16 cellular contexts compared by ENCODE assay signal in genomic region chr12:120939523-120939922, GRCh38. TPM values are rescaled to one million over a fixed set of nuclear protein-coding genes. Genes with fewer than 3 reads are reported as not detected.
DNase-seq lines count a peak whose midpoint lies in the region; ATAC-seq, FAIRE-seq and TF ChIP-seq lines count a peak whose summit lies in the region.
"Had no signal": no experiment of that assay in that cellular context is flagged by ENCODE, and none has a peak within 500 bp of the region (broad histone marks: within the 10 kb centered on the region; RNA-seq: fewer than 3 reads in every experiment).

No MANE protein-coding gene starts in this region.

- intact Hi-C loops in heart right ventricle (cut with DNase I): no loop called here

- no peak overlapping the region for H4K91ac ChIP-seq in trophoblast cell (ENCODE audit: low read depth, low read length)

- ATAC-seq in heart right ventricle (peak in 7 of 8 donors; percentile 45 to 81 (median 69)), HG03439 (IDR thresholded peaks at IDR 0.05; ENCODE audit: unreplicated experiment) (no peak)

- no peak overlapping the region for H4K12ac ChIP-seq in trophoblast cell (ENCODE audit: low read depth, low read length)

- DNase-seq in CD1c-positive myeloid dendritic cell (ENCODE audit: extremely low spot score): peak; percentile 88
- DNase-seq in OCI-M1 (lab: John Stamatoyannopoulos, UW): peak; percentile 62
- DNase-seq in heart right ventricle: peak in 1 of 2 donors; percentile 37
- DNase-seq in trophoblast cell: peak; percentile 86 to 89
- no peak for DNase-seq in glomerular visceral epithelial cell (ENCODE audit: extremely low spot score)
- DNase-seq in suprapubic skin (ENCODE audit: low spot score in 2 of 2): no peak
- DNase-seq in urothelium cell line (ENCODE audit: low spot score): no peak
- DNase-seq: activated CD4-positive, alpha-beta memory T cell treated with anti-CD3 and anti-CD28 coated beads, Interleukin-2, amount 10 ng/mL, durations not matched to agents 7 days and 5 days; cerebellar nuclear complex; endodermal cell; immature natural killer cell; NCI-H69; occipital lobe had no signal

- H3K36me3 ChIP-seq in heart right ventricle (no peaks in the 10 kb centered on the region), trophoblast cell (ENCODE audit: control insufficient read depth in 1 of 2, insufficient read depth in 2 of 2, low read length in 2 of 2) (no peaks in the 10 kb centered on the region), suprapubic skin (no peaks in the 10 kb centered on the region)
- H3K36me3 ChIP-seq: thoracic aorta had no signal

- no peak overlapping the region for H3K14ac ChIP-seq in trophoblast cell (ENCODE audit: low read length)

- no peak overlapping the region for H4K8ac ChIP-seq in trophoblast cell (ENCODE audit: low read depth, low read length)

- no peak overlapping the region for H2AFZ ChIP-seq in trophoblast cell (ENCODE audit: insufficient read depth, low read length, poor library complexity)

- TF ChIP-seq EP300 in suprapubic skin (IDR thresholded peaks at IDR 0.05): no peak

- no peaks in the 10 kb centered on the region for H3K79me1 ChIP-seq in trophoblast cell (ENCODE audit: low read length)

- H3K27ac ChIP-seq in heart right ventricle: peak overlapping the region in 1 of 10 donors; percentile 65
- H3K27ac ChIP-seq in trophoblast cell (ENCODE audit: low read depth, low read length): no peak overlapping the region
- H3K27ac ChIP-seq in suprapubic skin: no peak overlapping the region
- H3K27ac ChIP-seq: thoracic aorta had no signal

- no peak overlapping the region for H2AK5ac ChIP-seq in trophoblast cell (ENCODE audit: low read length)

- H3K4me3 ChIP-seq in heart right ventricle (no peak overlapping the region), trophoblast cell (ENCODE audit: low read depth, low read length) (no peak overlapping the region), suprapubic skin (no peak overlapping the region)
- H3K4me3 ChIP-seq: thoracic aorta had no signal

- no peak overlapping the region for H3K4me2 ChIP-seq in trophoblast cell (ENCODE audit: low read length)

- TF ChIP-seq POLR2A in suprapubic skin (IDR thresholded peaks at IDR 0.05): no peak

- no peak for FAIRE-seq in urothelium cell line (lab: Jason Lieb, UNC)

- H3K9ac ChIP-seq in trophoblast cell (ENCODE audit: low read length): no peak overlapping the region

- H3K18ac ChIP-seq in trophoblast cell (ENCODE audit: low read length): no peak overlapping the region

- H3K9me3 ChIP-seq in heart right ventricle (no peaks in the 10 kb centered on the region), trophoblast cell (ENCODE audit: insufficient read depth, low read depth, low read length) (no peaks in the 10 kb centered on the region), suprapubic skin (no peaks in the 10 kb centered on the region)
- H3K9me3 ChIP-seq: thoracic aorta had no signal

- H3K27me3 ChIP-seq in heart right ventricle (peaks cover 0 to 26% (median 0%) of the 10 kb centered on the region in 7 donors), trophoblast cell (ENCODE audit: insufficient read depth, low read length) (no peaks in the 10 kb centered on the region), suprapubic skin (peaks cover 4% of the 10 kb centered on the region)

- WGBS in heart right ventricle, 2 donors: 33 to 45% methylated on average over 3 of the region's 3 CpGs
- no CpG with 5 or more reads among the region's 3 CpGs for WGBS in trophoblast cell (ENCODE audit: extremely low coverage, insufficient coverage, insufficient read length)
- 48% methylated on average over 3 of the region's 3 CpGs for WGBS in suprapubic skin

- H3K4me1 ChIP-seq in heart right ventricle (peaks cover 0 to 36% (median 0%) of the 10 kb centered on the region in 9 donors), trophoblast cell (ENCODE audit: control insufficient read depth in 1 of 2, insufficient read depth in 2 of 2, low read length in 2 of 2) (peaks cover 0 to 3% of the 10 kb centered on the region in 2 experiments), suprapubic skin (no peaks in the 10 kb centered on the region)

- no peaks in the 10 kb centered on the region for H3K79me2 ChIP-seq in trophoblast cell (ENCODE audit: control insufficient read depth, insufficient read depth, low read length, poor library complexity)

- no peak overlapping the region for H3K4ac ChIP-seq in trophoblast cell (ENCODE audit: low read depth, low read length)

- H2BK12ac ChIP-seq in trophoblast cell (ENCODE audit: low read length): no peak overlapping the region

- no peak overlapping the region for H2BK5ac ChIP-seq in trophoblast cell (ENCODE audit: low read depth, low read length, poor library complexity)

- no peak overlapping the region for H2BK120ac ChIP-seq in trophoblast cell (ENCODE audit: insufficient read depth, low read length, poor library complexity)

- no peak overlapping the region for H3K23ac ChIP-seq in trophoblast cell (ENCODE audit: low read length)

- TF ChIP-seq CTCF in heart right ventricle (IDR thresholded peaks at IDR 0.05) (no peak), suprapubic skin (IDR thresholded peaks at IDR 0.05) (no peak)

RNA-seq across cellular contexts. Expression of gene SPPL3, which starts 35.4 kb away (rescaled TPM):
- total RNA-seq in heart right ventricle (10 to 100 TPM; 26.6 to 45.0 (median 36.2) TPM), suprapubic skin (10 to 100 TPM; 64.7 to 91.8 (median 70.6) TPM)
- 10 to 100 TPM in 1 of 2 donors, 1 to 10 TPM in 1; 9.7 to 12.3 TPM for polyA plus RNA-seq in heart right ventricle
- 56.6 and 57.3 TPM in 2 replicates for polyA plus RNA-seq in trophoblast cell (2013)

RNA-seq across cellular contexts. Expression of gene HNF1A, which starts 38.8 kb away (rescaled TPM):
- not detected for total RNA-seq in heart right ventricle
- polyA plus RNA-seq in heart right ventricle: under 1 TPM in 1 of 2 donors, not detected in 1; 0.04 TPM
- polyA plus RNA-seq in trophoblast cell (2013): not detected in 2 replicates
- under 1 TPM in 1 of 4 donors, not detected in 3; 0.57 TPM for total RNA-seq in suprapubic skin
- total RNA-seq: activated CD4-positive, alpha-beta memory T cell treated with anti-CD3 and anti-CD28 coated beads, Interleukin-2, amount 10 ng/mL, durations not matched to agents 7 days and 5 days; mononuclear cell; occipital lobe had no signal
- polyA plus RNA-seq: immature natural killer cell had no signal

Comparison
In these comparisons a context has a peak if more than half of its experiments do, and no peak if none do; other contexts are left out.
1. DNase-seq: peak in CD1c-positive myeloid dendritic cell (single experiment), OCI-M1 (single experiment) and trophoblast cell (2 of 2); none in glomerular visceral epithelial cell (single experiment), suprapubic skin (0 of 2) and urothelium cell line (single experiment).